ENCODE assay signal across 20 cellular contexts in genomic region chr5:141383345-141383744, GRCh38. TPM values are rescaled to one million over a fixed set of nuclear protein-coding genes. Genes with fewer than 3 reads are reported as not detected.
DNase-seq lines count a peak whose midpoint lies in the region; ATAC-seq and TF ChIP-seq lines count a peak whose summit lies in the region.
"Had no signal": no experiment of that assay in that cellular context is flagged by ENCODE, and none has a peak within 500 bp of the region (broad histone marks: within the 10 kb centered on the region; RNA-seq: fewer than 3 reads in every experiment).

No MANE protein-coding gene starts in this region.

- no peak overlapping the region for H3K14ac ChIP-seq in neuronal stem cell (ENCODE audit: low read length)

- ATAC-seq in HG03521 (IDR thresholded peaks at IDR 0.05; ENCODE audit: unreplicated experiment): no peak
- ATAC-seq: CD8-positive, alpha-beta T cell; lower lobe of right lung; stimulated activated naive B cell treated with anti-CD40 and anti-IgM and Interleukin-4, amounts not matched to agents 10 μg/mL and 1 μg/mL and 100 μg/mL, for 72 hours had no signal

- no peak overlapping the region for H3K23ac ChIP-seq in neuronal stem cell (ENCODE audit: low read depth, low read length, poor library complexity)

- H3K4me1 ChIP-seq in HUES6 (ENCODE audit: control insufficient read depth, insufficient read depth, low read length): no peaks in the 10 kb centered on the region
- no peaks in the 10 kb centered on the region for H3K4me1 ChIP-seq in neuronal stem cell (ENCODE audit: control insufficient read depth in 2 of 2, insufficient read depth in 1 of 2, low read depth in 1 of 2, low read length in 2 of 2)
- H3K4me1 ChIP-seq: HAP-1, lower lobe of right lung had no signal

- peaks cover 16% of the 10 kb centered on the region for H3K27me3 ChIP-seq in HUES6 (ENCODE audit: control insufficient read depth, insufficient read depth, low read length)
- H3K27me3 ChIP-seq in neuronal stem cell (ENCODE audit: control insufficient read depth in 3 of 3, insufficient read depth in 3 of 3, low read depth in 1 of 3, low read length in 3 of 3): no peaks in the 10 kb centered on the region

- no peak for DNase-seq in AG10803 (ENCODE audit: low read depth)
- no peak for DNase-seq in coronary artery (ENCODE audit: low spot score)
- no peak for DNase-seq in neuronal stem cell (ENCODE audit: low spot score)
- DNase-seq in NCI-H526 (lab: John Stamatoyannopoulos, UW): no peak
- DNase-seq in HUDEP-2 (lab: John Stamatoyannopoulos, UW; ENCODE audit: unreplicated experiment in 76 of 76): no peak
- DNase-seq: activated CD4-positive, alpha-beta T cell treated with anti-CD3 and anti-CD28 coated beads, Interleukin-2, amount 10 ng/mL, durations not matched to agents 7 days and 5 days; activated T-cell treated with anti-CD3 and anti-CD28 coated beads, Interleukin-2, amount 50 U/mL, for 48 hours; amygdala; CD8-positive, alpha-beta T cell; Kasumi-1; lower lobe of right lung; NCI-H1436 treated with DMSO at 0.1 percent for 48 hours; NCI-H446; Right ventricle myocardium superior; stimulated activated naive B cell treated with anti-CD40 and anti-IgM and Interleukin-4, amounts not matched to agents 10 μg/mL and 1 μg/mL and 100 μg/mL, for 72 hours; T1000 had no signal

- no peak for TF ChIP-seq CTCF in AG10803 (conservative IDR thresholded peaks at IDR 0.05; ENCODE audit: low read length)
- TF ChIP-seq CTCF in coronary artery (IDR thresholded peaks at IDR 0.05): no peak

- WGBS in neuronal stem cell (ENCODE audit: extremely low coverage in 2 of 2, insufficient read length in 2 of 2, insufficient replicate concordance in 1 of 2), 2 donors: no CpG with 5 or more reads among the region's 21 CpGs

- H4K91ac ChIP-seq in neuronal stem cell (ENCODE audit: low read depth, low read length, poor library complexity): no peak overlapping the region

- peak overlapping the region; percentile 24 for H2BK5ac ChIP-seq in neuronal stem cell (ENCODE audit: low read length)

- no peak overlapping the region for H2BK120ac ChIP-seq in neuronal stem cell (ENCODE audit: low read depth, low read length)

- H3K36me3 ChIP-seq in HUES6 (ENCODE audit: control insufficient read depth, insufficient read depth, low read length): peaks cover 1% of the 10 kb centered on the region; the same call in 1 of the 2 replicates
- H3K36me3 ChIP-seq in neuronal stem cell (replicated peaks in 1 of 2; ENCODE audit: control insufficient read depth in 2 of 2, insufficient read depth in 2 of 2, low read length in 2 of 2): no peaks in the 10 kb centered on the region
- H3K36me3 ChIP-seq: HAP-1, lower lobe of right lung had no signal

- peaks cover under 1% of the 10 kb centered on the region for H3K79me1 ChIP-seq in neuronal stem cell (ENCODE audit: low read depth, low read length)

- H3K27ac ChIP-seq in HUES6 (ENCODE audit: low read depth, low read length): no peak overlapping the region
- no peak overlapping the region for H3K27ac ChIP-seq in coronary artery
- H3K27ac ChIP-seq in neuronal stem cell (replicated peaks; ENCODE audit: low read length): no peak overlapping the region
- H3K27ac ChIP-seq: lower lobe of right lung, skin epidermis had no signal

- H2BK15ac ChIP-seq in neuronal stem cell (ENCODE audit: low read length): no peak overlapping the region

- H3K4me2 ChIP-seq in neuronal stem cell (ENCODE audit: insufficient read depth, low read length, poor library complexity, severe bottlenecking): no peak overlapping the region

- no peak overlapping the region for H2BK12ac ChIP-seq in neuronal stem cell (ENCODE audit: low read length)

- no peak overlapping the region for H4K8ac ChIP-seq in neuronal stem cell (ENCODE audit: low read depth, low read length)

- peak overlapping the region; percentile 71 for H3K4me3 ChIP-seq in AG10803 (ENCODE audit: low read length)
- peak overlapping the region; percentile 71 for H3K4me3 ChIP-seq in HUES6 (ENCODE audit: low read depth, low read length)
- peak overlapping the region; percentile 50 for H3K4me3 ChIP-seq in coronary artery
- no peak overlapping the region for H3K4me3 ChIP-seq in neuronal stem cell (ENCODE audit: low read length in 2 of 2)
- H3K4me3 ChIP-seq: HAP-1 had no signal

- H3K18ac ChIP-seq in neuronal stem cell (ENCODE audit: low read length): no peak overlapping the region

- no peak overlapping the region for H3K4ac ChIP-seq in neuronal stem cell (ENCODE audit: low read length)

- no peak overlapping the region for H2AK5ac ChIP-seq in neuronal stem cell (ENCODE audit: low read depth, low read length)

- H3K9me3 ChIP-seq in HUES6 (ENCODE audit: control insufficient read depth, insufficient read depth, low read depth, low read length): peaks cover 34% of the 10 kb centered on the region
- H3K9me3 ChIP-seq in neuronal stem cell (replicated peaks in 1 of 2; ENCODE audit: control insufficient read depth in 2 of 2, insufficient read depth in 1 of 2, low read depth in 1 of 2, low read length in 2 of 2): peaks cover 20 to 30% of the 10 kb centered on the region in 2 donors
- H3K9me3 ChIP-seq: HAP-1 had no signal

- H3K9ac ChIP-seq in HUES6 (ENCODE audit: low read length): no peak overlapping the region
- peak overlapping the region; percentile 22 for H3K9ac ChIP-seq in neuronal stem cell (ENCODE audit: low read depth, low read length, poor library complexity)

- no peak overlapping the region for H2AFZ ChIP-seq in neuronal stem cell (ENCODE audit: low read length)

RNA-seq across cellular contexts. Expression of gene PCDHGA7, which starts 0.8 kb away (rescaled TPM):
- polyA plus RNA-seq in neuronal stem cell (2013, experiment 1 of 2): 0.06 TPM
- polyA plus RNA-seq in neuronal stem cell (2013, experiment 2 of 2): 0.04 TPM

RNA-seq across cellular contexts. Expression of gene PCDHGB4, which starts 4.2 kb away (rescaled TPM):
- 5.7 TPM for polyA plus RNA-seq in neuronal stem cell (2013, experiment 1 of 2)
- polyA plus RNA-seq in neuronal stem cell (2013, experiment 2 of 2): 6.1 TPM

RNA-seq across cellular contexts. Expression of gene PCDHGA8, which starts 9.1 kb away (rescaled TPM):
- polyA plus RNA-seq in neuronal stem cell (2013, experiment 1 of 2): 0.22 TPM
- 0.22 TPM for polyA plus RNA-seq in neuronal stem cell (2013, experiment 2 of 2)

RNA-seq across cellular contexts. Expression of gene PCDHGA6, which starts 9.7 kb away (rescaled TPM):
- polyA plus RNA-seq in neuronal stem cell (2013, experiment 1 of 2): 0.07 TPM
- polyA plus RNA-seq in neuronal stem cell (2013, experiment 2 of 2): 0.10 TPM

RNA-seq across cellular contexts. Expression of gene PCDHGB3, which starts 13.3 kb away (rescaled TPM):
- polyA plus RNA-seq in neuronal stem cell (2013, experiment 1 of 2): 0.10 TPM
- polyA plus RNA-seq in neuronal stem cell (2013, experiment 2 of 2): 0.04 TPM

Comparison
In these comparisons a context has a peak if more than half of its experiments do, and no peak if none do; other contexts are left out.
1. H3K4me3 ChIP-seq: peak in AG10803 (single experiment), HUES6 (single experiment) and coronary artery (single experiment); none in neuronal stem cell (0 of 2).